In the genomic region with DNA sequence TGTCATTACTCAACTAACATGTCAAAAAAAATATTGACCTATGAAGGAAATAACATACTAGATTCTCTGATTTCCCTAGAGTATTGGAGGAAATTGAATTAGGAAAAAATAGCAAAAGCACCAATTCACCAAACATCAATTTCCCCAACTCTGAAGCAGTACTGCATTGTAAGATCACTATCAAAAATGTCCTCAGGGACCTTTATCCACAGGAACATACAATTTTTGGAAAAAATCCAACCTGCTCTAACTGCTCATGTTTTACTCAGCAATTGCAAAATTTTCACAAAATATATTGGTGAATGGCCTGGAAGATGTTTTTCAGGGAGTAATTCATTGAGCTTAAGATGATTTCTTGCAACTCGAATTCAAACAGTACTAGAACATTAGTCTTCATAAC, we compare ENCODE assay signal across 25 cellular contexts.
"Had no signal": no experiment of that assay in that cellular context is flagged by ENCODE, and none has a peak within 500 bp of the region (broad histone marks: within the 10 kb centered on the region; RNA-seq: fewer than 3 reads in every experiment).

No MANE protein-coding gene starts in this region.

- H3K9me3 Mint-ChIP-seq: dendritic cell treated with granulocyte-macrophage colony-stimulating factor and Interleukin-4, amounts not matched to agents 40 ng/mL and 50 ng/mL, for 4 days had no signal

- H3K27me3 Mint-ChIP-seq: dendritic cell treated with granulocyte-macrophage colony-stimulating factor and Interleukin-4, amounts not matched to agents 40 ng/mL and 50 ng/mL, for 4 days; effector memory CD8-positive, alpha-beta T cell; naive B cell; naive thymus-derived CD8-positive, alpha-beta T cell had no signal

- H3K4me1 ChIP-seq: esophagus squamous epithelium, gastrocnemius medialis, heart right ventricle, left lung, lower lobe of right lung had no signal

- H3K36me3 ChIP-seq: esophagus squamous epithelium, gastrocnemius medialis, heart right ventricle, left lung, lower lobe of right lung had no signal

- H3K36me3 Mint-ChIP-seq: mesothelial cell of epicardium; naive B cell; naive thymus-derived CD8-positive, alpha-beta T cell had no signal

- H3K27ac ChIP-seq: epithelial cell of prostate, esophagus squamous epithelium, gastrocnemius medialis, heart right ventricle, left lung, lower lobe of right lung had no signal

- H3K4me3 Mint-ChIP-seq: dendritic cell treated with granulocyte-macrophage colony-stimulating factor and Interleukin-4, amounts not matched to agents 40 ng/mL and 50 ng/mL, for 4 days; effector memory CD8-positive, alpha-beta T cell; endodermal cell; mesothelial cell of epicardium; naive B cell; naive thymus-derived CD8-positive, alpha-beta T cell had no signal

- H3K27me3 ChIP-seq: esophagus squamous epithelium, gastrocnemius medialis, heart right ventricle, left lung had no signal

- H3K4me1 Mint-ChIP-seq: endodermal cell; naive B cell; naive thymus-derived CD8-positive, alpha-beta T cell had no signal

- ATAC-seq: effector memory CD8-positive, alpha-beta T cell; esophagus mucosa; gastrocnemius medialis; heart right ventricle; left cardiac atrium; left lung; left ventricle myocardium superior; lower lobe of right lung; mucosa of descending colon; naive thymus-derived CD8-positive, alpha-beta T cell had no signal

- H3K4me3 ChIP-seq: esophagus squamous epithelium, gastrocnemius medialis, heart right ventricle, left lung, lower lobe of right lung, mucosa of descending colon had no signal

- H3K9me3 ChIP-seq: esophagus squamous epithelium, gastrocnemius medialis, heart right ventricle, lower lobe of right lung, mucosa of descending colon had no signal

- DNase-seq: cortex of kidney; effector CD8-positive, alpha-beta T cell; effector memory CD8-positive, alpha-beta T cell; endodermal cell; erythroblast; esophagus squamous epithelium; foreskin fibroblast; foreskin melanocyte; gastrocnemius medialis; glutamatergic neuron; head of caudate nucleus; heart right ventricle; hippocampal formation; left cardiac atrium; left lung; left ventricle myocardium superior; lower lobe of right lung; mesenchymal stem cell; mucosa of descending colon; naive B cell; naive thymus-derived CD8-positive, alpha-beta T cell had no signal

- H3K27ac Mint-ChIP-seq: dendritic cell treated with granulocyte-macrophage colony-stimulating factor and Interleukin-4, amounts not matched to agents 40 ng/mL and 50 ng/mL, for 4 days; effector memory CD8-positive, alpha-beta T cell; endodermal cell; mesothelial cell of epicardium; naive B cell; naive thymus-derived CD8-positive, alpha-beta T cell had no signal
